ENCODE assay signal across 9 cellular contexts in the genomic region with DNA sequence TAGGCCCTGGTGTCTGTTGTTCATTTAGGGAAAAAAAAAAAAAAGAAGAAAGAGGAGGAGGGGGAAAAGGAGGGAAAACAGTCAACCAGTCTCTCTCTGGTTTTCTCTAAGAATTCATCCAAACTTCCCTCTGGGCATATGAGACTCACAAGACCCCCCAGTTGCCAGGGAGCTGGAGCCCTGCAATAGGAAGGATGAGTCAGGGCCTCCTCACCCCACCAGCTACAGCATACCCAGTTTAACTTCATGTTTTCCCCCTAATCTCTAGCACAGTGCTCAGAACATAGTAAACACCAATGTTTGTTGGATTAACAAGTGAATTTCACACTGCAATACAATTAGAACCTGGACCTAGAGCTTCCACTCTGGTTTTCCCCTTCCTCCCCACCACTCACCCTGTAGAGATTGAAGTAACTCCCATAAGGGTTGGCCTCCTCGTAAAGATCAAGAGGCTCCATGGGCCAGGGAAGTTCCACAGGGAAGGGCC. TPM values are rescaled to one million over a fixed set of nuclear protein-coding genes. Genes with fewer than 3 reads are reported as not detected.
DNase-seq lines count a peak whose midpoint lies in the region; ATAC-seq, FAIRE-seq and TF ChIP-seq lines count a peak whose summit lies in the region.
"Had no signal": no experiment of that assay in that cellular context is flagged by ENCODE, and none has a peak within 500 bp of the region (broad histone marks: within the 10 kb centered on the region; RNA-seq: fewer than 3 reads in every experiment).

No MANE protein-coding gene starts in this region.

- no peak overlapping the region for H2BK120ac ChIP-seq in mesendoderm (ENCODE audit: low read depth, low read length)

- H3K36me3 ChIP-seq in GM12878 (ENCODE audit: control insufficient read depth in 2 of 2, insufficient read depth in 2 of 2, low read length in 1 of 2) (no peaks in the 10 kb centered on the region), mesendoderm (ENCODE audit: control insufficient read depth, insufficient read depth, low read length) (no peaks in the 10 kb centered on the region), MG63 (no peaks in the 10 kb centered on the region)

- peaks cover 40% of the 10 kb centered on the region for H3K79me2 ChIP-seq in GM12878 (ENCODE audit: control insufficient read depth, insufficient read depth, low read length)
- peaks cover 73% of the 10 kb centered on the region for H3K79me2 ChIP-seq in mesendoderm (ENCODE audit: control insufficient read depth, insufficient read depth, low read length)

- H3K79me1 ChIP-seq in mesendoderm (ENCODE audit: low read length) = peaks cover 12% of the 10 kb centered on the region

- no peak overlapping the region for H4K8ac ChIP-seq in mesendoderm (ENCODE audit: low read depth, low read length)

- no peaks in the 10 kb centered on the region for H4K20me1 ChIP-seq in GM12878 (ENCODE audit: control insufficient read depth, insufficient read depth)

- H3K27me3 Mint-ChIP-seq in glutamatergic neuron (ENCODE audit: unreplicated experiment) = peaks cover 2% of the 10 kb centered on the region

- POLR2A ChIA-PET in GM12878 (lab: Charles Lee) = interaction anchor here (0.5 to 6.2 kb wide), 13 partner anchors 9 to 357 kb away, joined by 3 to 31 read pairs (median 5); a partner anchor contains a TSS

- TF ChIP-seq EP300 in GM12878 (IDR thresholded peaks at IDR 0.05; ENCODE audit: borderline replicate concordance in 1 of 2, control insufficient read depth in 1 of 2, low read depth in 2 of 2, low read length in 2 of 2) = no peak; a peak in 1 of 4 replicates

- H2AK5ac ChIP-seq in mesendoderm (ENCODE audit: low read length) = no peak overlapping the region

- H2AFZ ChIP-seq in GM12878 (ENCODE audit: control insufficient read depth, low read depth, low read length) = peak overlapping the region; percentile 83

- DNase-seq in GM12864 (ENCODE audit: low read depth) (no peak), GM12878 (ENCODE audit: low read depth, low spot score) (no peak), mesendoderm (no peak), MG63 (no peak), glutamatergic neuron (no peak)
- DNase-seq in activated CD4-positive, CD25-positive, alpha-beta regulatory T cell treated with anti-CD3 and anti-CD28 coated beads, Interleukin-2, amount 50 U/mL, for 72 hours = no peak

- H3K4me1 ChIP-seq in GM12878 (ENCODE audit: control insufficient read depth, insufficient read depth, low read length) (peaks cover 22% of the 10 kb centered on the region), mesendoderm (ENCODE audit: control insufficient read depth, low read depth, low read length) (peaks cover 12% of the 10 kb centered on the region)

- H3K9ac ChIP-seq in GM12878 (ENCODE audit: control insufficient read depth, insufficient read depth, low read length) (peak overlapping the region; percentile 69), mesendoderm (ENCODE audit: low read length) (peak overlapping the region; percentile 7)

- WGBS in GM12878 (ENCODE audit: insufficient coverage, insufficient replicate concordance, low lambda C conversion rate, missing lambda C conversion rate) = 0% methylated on average over 1 of the region's 1 CpG
- no CpG with 5 or more reads among the region's 1 CpG for WGBS in mesendoderm (ENCODE audit: extremely low coverage, insufficient coverage, low lambda C conversion rate)

- TSS peak; percentile 57 for BruUV-seq in GM12878 (replicated peaks; lab: Mats Ljungman, UMichigan)

- FAIRE-seq in GM12878 (lab: Jason Lieb, UNC) = no peak

- no peak overlapping the region for H3K18ac ChIP-seq in mesendoderm (ENCODE audit: low read length)

- SMC1A ChIA-PET in GM12878 (lab: Charles Lee; ENCODE audit: uncharacterized antibody, unreplicated experiment) = interaction anchor here (0.7 to 6.6 kb wide), 16 partner anchors 8 to 223 kb away, joined by 3 to 34 read pairs (median 4); a partner anchor contains a TSS

- H3K4me3 Mint-ChIP-seq in glutamatergic neuron (ENCODE audit: unreplicated experiment) = no peak overlapping the region

- no peaks in the 10 kb centered on the region for H3K9me3 ChIP-seq in GM12878 (replicated peaks; ENCODE audit: control insufficient read depth, insufficient read depth, low read length)
- H3K9me3 ChIP-seq in MG63 = no peaks in the 10 kb centered on the region

- H3K4me2 ChIP-seq in GM12878 (ENCODE audit: control insufficient read depth, insufficient read depth) (peak overlapping the region; percentile 82), mesendoderm (ENCODE audit: low read length) (no peak overlapping the region)

- peak overlapping the region; percentile 40 for H3K4me3 ChIP-seq in GM12864 (ENCODE audit: low read depth, low read length)
- H3K4me3 ChIP-seq in GM12878 = peak overlapping the region; percentile 65
- H3K4me3 ChIP-seq in mesendoderm (ENCODE audit: low read length) = no peak overlapping the region
- no peak overlapping the region for H3K4me3 ChIP-seq in MG63

- no peak for TF ChIP-seq RAD21 in GM12878 (IDR thresholded peaks at IDR 0.05; ENCODE audit: insufficient read depth, low read depth, low read length)

- H3K27ac ChIP-seq in GM12878 (ENCODE audit: control insufficient read depth, insufficient read depth) = peak overlapping the region; percentile 97
- no peak overlapping the region for H3K27ac ChIP-seq in mesendoderm (ENCODE audit: low read depth, low read length)

- in situ Hi-C loops in GM12878 (cut with MboI) = no loop called here

- no peak overlapping the region for H3K23ac ChIP-seq in mesendoderm (ENCODE audit: low read length)

- H3K56ac ChIP-seq in mesendoderm (ENCODE audit: low read length) = peak overlapping the region; percentile 53

- RAD21 ChIA-PET in GM12878 (lab: Charles Lee; ENCODE audit: unreplicated experiment) = interaction anchor here (0.5 to 2.7 kb wide), 10 partner anchors 16 to 153 kb away, joined by 3 to 14 read pairs (median 6); a partner anchor contains a TSS

- no peak for TF ChIP-seq CTCF in GM12864 (IDR thresholded peaks at IDR 0.05; ENCODE audit: low read depth, low read length, missing control alignments)
- no peak for TF ChIP-seq CTCF in GM12878 (IDR thresholded peaks at IDR 0.05 in 2 of 3, conservative IDR thresholded peaks at IDR 0.05 in 1 of 3; ENCODE audit: control insufficient read depth in 2 of 3, extremely low read depth in 1 of 3, insufficient read depth in 1 of 3, low read depth in 3 of 3, low read length in 3 of 3)
- TF ChIP-seq CTCF in glutamatergic neuron (IDR thresholded peaks at IDR 0.05; ENCODE audit: partially characterized antibody, unreplicated experiment) = no peak

- H2BK5ac ChIP-seq in mesendoderm (ENCODE audit: low read length) = no peak overlapping the region

- ATAC-seq in HG03558 (IDR thresholded peaks at IDR 0.05; ENCODE audit: extremely low read depth, unreplicated experiment) = peak; percentile 14
- ATAC-seq in GM12878 = no peak
- ATAC-seq in GM21447 (IDR thresholded peaks at IDR 0.05; ENCODE audit: unreplicated experiment) = no peak

- H3K36me3 Mint-ChIP-seq in glutamatergic neuron (ENCODE audit: unreplicated experiment) = no peaks in the 10 kb centered on the region

- H3K4me1 Mint-ChIP-seq in glutamatergic neuron (ENCODE audit: low read depth, unreplicated experiment) = peaks cover 11% of the 10 kb centered on the region

- TF ChIP-seq POLR2A in GM12878 (IDR thresholded peaks at IDR 0.05; ENCODE audit: low read depth, low read length) = no peak

- H4K5ac ChIP-seq in mesendoderm (ENCODE audit: low read length) = no peak overlapping the region

- H3K27me3 ChIP-seq in GM12878 (replicated peaks in 1 of 2; ENCODE audit: control insufficient read depth in 2 of 2, insufficient read depth in 2 of 2, low read length in 1 of 2) (no peaks in the 10 kb centered on the region), mesendoderm (ENCODE audit: insufficient read depth, low read length, poor library complexity) (no peaks in the 10 kb centered on the region), MG63 (no peaks in the 10 kb centered on the region)

- CTCF ChIA-PET in GM12878 (lab: Yijun Ruan, JAX) = interaction anchor here (0.7 to 3.0 kb wide), 14 partner anchors 15 to 127 kb away, joined by 3 to 15 read pairs (median 4); a partner anchor contains a TSS

- no peak overlapping the region for H3K27ac Mint-ChIP-seq in glutamatergic neuron (ENCODE audit: unreplicated experiment)

- no peak overlapping the region for H3K4ac ChIP-seq in mesendoderm (ENCODE audit: low read depth, low read length)

- H3K9me3 Mint-ChIP-seq in glutamatergic neuron (ENCODE audit: unreplicated experiment) = no peaks in the 10 kb centered on the region

- intact Hi-C loops in GM12878 (cut with micrococcal nuclease; ENCODE audit: unreplicated experiment) = loop anchor here (1.0 to 2.0 kb wide), 2 partner anchors 33 to 56 kb away; a partner anchor contains a TSS

- H2BK15ac ChIP-seq in mesendoderm (replicated peaks; ENCODE audit: low read depth) = no peak overlapping the region

RNA-seq across cellular contexts. Expression of a gene that starts 7.8 kb away (rescaled TPM):
- total RNA-seq in GM12878 (2013; cell fraction: nucleolus; rRNA removed) = 90.7 and 115 TPM in 2 replicates
- total RNA-seq in GM12878 (2014; rRNA removed) (23.7 and 33.2 TPM in 2 replicates), GM12878 (2014; rRNA removed; fragmentation: Illumina TruSeq; extraction: Trizol) (29.5 and 31.9 TPM in 2 replicates), GM12878 (2021) (29.8 and 33.2 TPM in 2 replicates), glutamatergic neuron (ENCODE audit: unreplicated experiment) (7.7 TPM)
- 18.2 TPM for polyA plus RNA-seq in GM12878 (2011; ENCODE audit: low read depth)
- polyA plus RNA-seq in GM12878 (2011; rRNA removed) (51.8 and 80.9 TPM in 2 replicates), GM12878 (2014; fragmentation: Illumina TruSeq; extraction: Trizol) (54.5 and 71.7 TPM in 2 replicates), GM12878 (2014; fragmentation: Nextera tagmentation; extraction: Ambion mirVana) (10 to 100 TPM; 15.3 TPM), GM12878 (2014; rRNA removed) (21.0 and 23.4 TPM in 2 replicates), GM12878 (2016; fragmentation: Nextera tagmentation; extraction: Ambion mirVana) (10 to 100 TPM; 21.3 to 24.9 TPM)
- polyA plus RNA-seq in GM12878 (2011; cell fraction: cytosol; rRNA removed) = 63.3 and 86.3 TPM in 2 replicates
- 29.5 and 52.8 TPM in 2 replicates for polyA plus RNA-seq in GM12878 (2011; cell fraction: nucleus; rRNA removed)
- polyA plus RNA-seq in GM12878 (2012) = 27.6 and 42.8 TPM in 2 replicates
- 82.5 and 112 TPM in 2 replicates for polyA minus RNA-seq in GM12878 (2011; rRNA and poly(A)+ RNA removed)
- 13.3 and 16.4 TPM in 2 replicates for polyA minus RNA-seq in GM12878 (2011; cell fraction: cytosol; rRNA and poly(A)+ RNA removed)
- polyA minus RNA-seq in GM12878 (2011; cell fraction: nucleus; rRNA and poly(A)+ RNA removed) = 10.6 and 12.9 TPM in 2 replicates
- polyA plus RNA-seq in mesendoderm (2013, experiment 1 of 2) = 63.1 TPM
- 57.9 TPM for polyA plus RNA-seq in mesendoderm (2013, experiment 2 of 2)
- total RNA-seq in MG63 (2014; rRNA removed; shearing (Covaris generic); ENCODE audit: low replicate concordance) = 0.22 and 1.7 TPM in 2 replicates

RNA-seq across cellular contexts. Expression of a gene that starts 25.6 kb away (rescaled TPM):
- 26.3 and 40.4 TPM in 2 replicates for total RNA-seq in GM12878 (2013; cell fraction: nucleolus; rRNA removed)
- total RNA-seq in GM12878 (2014; rRNA removed) (72.2 and 72.7 TPM in 2 replicates), GM12878 (2014; rRNA removed; fragmentation: Illumina TruSeq; extraction: Trizol) (37.6 and 38.4 TPM in 2 replicates), GM12878 (2021) (43.2 and 49.0 TPM in 2 replicates), glutamatergic neuron (ENCODE audit: unreplicated experiment) (24.2 TPM)
- polyA plus RNA-seq in GM12878 (2011; ENCODE audit: low read depth) = 21.8 TPM
- polyA plus RNA-seq in GM12878 (2011; rRNA removed) (65.8 and 82.6 TPM in 2 replicates), GM12878 (2014; fragmentation: Illumina TruSeq; extraction: Trizol) (14.5 and 33.3 TPM in 2 replicates), GM12878 (2014; fragmentation: Nextera tagmentation; extraction: Ambion mirVana) (100 to 1,000 TPM; 102 to 145 TPM), GM12878 (2014; rRNA removed) (96.1 and 99.1 TPM in 2 replicates), GM12878 (2016; fragmentation: Nextera tagmentation; extraction: Ambion mirVana) (100 to 1,000 TPM; 100 to 118 TPM)
- polyA plus RNA-seq in GM12878 (2011; cell fraction: cytosol; rRNA removed) = 125 and 132 TPM in 2 replicates
- 76.3 and 99.1 TPM in 2 replicates for polyA plus RNA-seq in GM12878 (2011; cell fraction: nucleus; rRNA removed)
- 64.2 and 75.4 TPM in 2 replicates for polyA plus RNA-seq in GM12878 (2012)
- 6.6 and 20.1 TPM in 2 replicates for polyA minus RNA-seq in GM12878 (2011; rRNA and poly(A)+ RNA removed)
- 6.7 and 9.0 TPM in 2 replicates for polyA minus RNA-seq in GM12878 (2011; cell fraction: cytosol; rRNA and poly(A)+ RNA removed)
- polyA minus RNA-seq in GM12878 (2011; cell fraction: nucleus; rRNA and poly(A)+ RNA removed) = 13.1 and 18.8 TPM in 2 replicates
- 58.3 TPM for polyA plus RNA-seq in mesendoderm (2013, experiment 1 of 2)
- 59.3 TPM for polyA plus RNA-seq in mesendoderm (2013, experiment 2 of 2)
- total RNA-seq in MG63 (2014; rRNA removed; shearing (Covaris generic); ENCODE audit: low replicate concordance) = not detected in 2 replicates

RNA-seq across cellular contexts. Expression of a gene that starts 32.6 kb away (rescaled TPM):
- 32.1 and 38.7 TPM in 2 replicates for total RNA-seq in GM12878 (2013; cell fraction: nucleolus; rRNA removed)
- total RNA-seq in GM12878 (2014; rRNA removed) (90.2 and 92.1 TPM in 2 replicates), GM12878 (2014; rRNA removed; fragmentation: Illumina TruSeq; extraction: Trizol) (61.4 and 65.1 TPM in 2 replicates), GM12878 (2021) (60.3 and 65.8 TPM in 2 replicates), glutamatergic neuron (ENCODE audit: unreplicated experiment) (158 TPM)
- polyA plus RNA-seq in GM12878 (2011; ENCODE audit: low read depth) = 54.0 TPM
- polyA plus RNA-seq in GM12878 (2011; rRNA removed) (33.8 and 46.0 TPM in 2 replicates), GM12878 (2014; fragmentation: Illumina TruSeq; extraction: Trizol) (50.5 and 60.9 TPM in 2 replicates), GM12878 (2014; fragmentation: Nextera tagmentation; extraction: Ambion mirVana) (10 to 100 TPM in 1 of 2 experiments, 1 to 10 TPM in 1; 9.4 to 26.3 TPM), GM12878 (2014; rRNA removed) (72.6 and 72.8 TPM in 2 replicates), GM12878 (2016; fragmentation: Nextera tagmentation; extraction: Ambion mirVana) (10 to 100 TPM; 11.5 to 23.1 TPM)
- 55.7 and 71.7 TPM in 2 replicates for polyA plus RNA-seq in GM12878 (2011; cell fraction: cytosol; rRNA removed)
- polyA plus RNA-seq in GM12878 (2011; cell fraction: nucleus; rRNA removed) = 153 and 160 TPM in 2 replicates
- polyA plus RNA-seq in GM12878 (2012) = 42.5 and 67.5 TPM in 2 replicates
- polyA minus RNA-seq in GM12878 (2011; rRNA and poly(A)+ RNA removed) = 149 and 171 TPM in 2 replicates
- 31.5 and 32.7 TPM in 2 replicates for polyA minus RNA-seq in GM12878 (2011; cell fraction: cytosol; rRNA and poly(A)+ RNA removed)
- 24.2 and 34.1 TPM in 2 replicates for polyA minus RNA-seq in GM12878 (2011; cell fraction: nucleus; rRNA and poly(A)+ RNA removed)
- polyA plus RNA-seq in mesendoderm (2013, experiment 1 of 2) = 37.0 TPM
- polyA plus RNA-seq in mesendoderm (2013, experiment 2 of 2) = 34.5 TPM
- total RNA-seq in MG63 (2014; rRNA removed; shearing (Covaris generic); ENCODE audit: low replicate concordance) = 102 and 103 TPM in 2 replicates

RNA-seq across cellular contexts. Expression of a gene that starts 56.5 kb away (rescaled TPM):
- total RNA-seq in GM12878 (2013; cell fraction: nucleolus; rRNA removed) = 49.9 and 52.0 TPM in 2 replicates
- 64.8 and 72.0 TPM in 2 replicates for total RNA-seq in GM12878 (2014; rRNA removed)
- total RNA-seq in GM12878 (2014; rRNA removed; fragmentation: Illumina TruSeq; extraction: Trizol) = 78.5 and 78.9 TPM in 2 replicates
- total RNA-seq in GM12878 (2021) = 136 and 143 TPM in 2 replicates
- 51.5 TPM for polyA plus RNA-seq in GM12878 (2011; ENCODE audit: low read depth)
- 68.3 and 90.2 TPM in 2 replicates for polyA plus RNA-seq in GM12878 (2011; rRNA removed)
- polyA plus RNA-seq in GM12878 (2011; cell fraction: cytosol; rRNA removed) = 120 and 128 TPM in 2 replicates
- 83.8 and 88.7 TPM in 2 replicates for polyA plus RNA-seq in GM12878 (2011; cell fraction: nucleus; rRNA removed)
- polyA plus RNA-seq in GM12878 (2012) = 86.4 and 90.3 TPM in 2 replicates
- polyA plus RNA-seq in GM12878 (2014; fragmentation: Illumina TruSeq; extraction: Trizol) = 74.3 and 94.1 TPM in 2 replicates
- 10 to 100 TPM; 12.9 to 20.9 TPM for polyA plus RNA-seq in GM12878 (2014; fragmentation: Nextera tagmentation; extraction: Ambion mirVana)
- 81.9 and 86.9 TPM in 2 replicates for polyA plus RNA-seq in GM12878 (2014; rRNA removed)
- 10 to 100 TPM; 64.1 to 74.0 TPM for polyA plus RNA-seq in GM12878 (2016; fragmentation: Nextera tagmentation; extraction: Ambion mirVana)
- 65.2 and 132 TPM in 2 replicates for polyA minus RNA-seq in GM12878 (2011; rRNA and poly(A)+ RNA removed)
- 46.4 and 49.8 TPM in 2 replicates for polyA minus RNA-seq in GM12878 (2011; cell fraction: cytosol; rRNA and poly(A)+ RNA removed)
- polyA minus RNA-seq in GM12878 (2011; cell fraction: nucleus; rRNA and poly(A)+ RNA removed) = 23.0 and 35.9 TPM in 2 replicates
- polyA plus RNA-seq in mesendoderm (2013, experiment 1 of 2) = 0.56 TPM
- 0.55 TPM for polyA plus RNA-seq in mesendoderm (2013, experiment 2 of 2)
- not detected in 2 replicates for total RNA-seq in MG63 (2014; rRNA removed; shearing (Covaris generic); ENCODE audit: low replicate concordance)
- total RNA-seq in glutamatergic neuron (ENCODE audit: unreplicated experiment) = not detected
- total RNA-seq: LHCN-M2 had no signal

RNA-seq across cellular contexts. Expression of a gene that starts 58.5 kb away (rescaled TPM):
- total RNA-seq in GM12878 (2013; cell fraction: nucleolus; rRNA removed) = not detected in 2 replicates
- total RNA-seq in GM12878 (2014; rRNA removed) (not detected in 2 replicates), GM12878 (2014; rRNA removed; fragmentation: Illumina TruSeq; extraction: Trizol) (not detected in 2 replicates), GM12878 (2021) (not detected in 2 replicates), glutamatergic neuron (ENCODE audit: unreplicated experiment) (not detected)
- not detected for polyA plus RNA-seq in GM12878 (2011; ENCODE audit: low read depth)
- polyA plus RNA-seq in GM12878 (2011; rRNA removed) (0.07 TPM in 1 of 2 replicates, not detected in the other), GM12878 (2014; fragmentation: Illumina TruSeq; extraction: Trizol) (not detected in 2 replicates), GM12878 (2014; fragmentation: Nextera tagmentation; extraction: Ambion mirVana) (not detected), GM12878 (2014; rRNA removed) (not detected in 2 replicates), GM12878 (2016; fragmentation: Nextera tagmentation; extraction: Ambion mirVana) (not detected)
- 0.10 TPM in 1 of 2 replicates, not detected in the other for polyA plus RNA-seq in GM12878 (2011; cell fraction: cytosol; rRNA removed)
- polyA plus RNA-seq in GM12878 (2011; cell fraction: nucleus; rRNA removed) = 0.12 and 0.18 TPM in 2 replicates
- polyA plus RNA-seq in GM12878 (2012) = not detected in 2 replicates
- polyA minus RNA-seq in GM12878 (2011; rRNA and poly(A)+ RNA removed) = not detected in 2 replicates
- not detected in 2 replicates for polyA minus RNA-seq in GM12878 (2011; cell fraction: cytosol; rRNA and poly(A)+ RNA removed)
- polyA minus RNA-seq in GM12878 (2011; cell fraction: nucleus; rRNA and poly(A)+ RNA removed) = not detected in 2 replicates
- polyA plus RNA-seq in mesendoderm (2013, experiment 1 of 2) = 2.1 TPM
- 2.5 TPM for polyA plus RNA-seq in mesendoderm (2013, experiment 2 of 2)
- total RNA-seq in MG63 (2014; rRNA removed; shearing (Covaris generic); ENCODE audit: low replicate concordance) = not detected in 2 replicates
- total RNA-seq: LHCN-M2 had no signal

Comparison
In these comparisons a context has a peak if more than half of its experiments do, and no peak if none do; other contexts are left out.
1. H3K4me3 ChIP-seq: peak in GM12864 (single experiment) and GM12878 (single experiment); none in mesendoderm (single experiment) and MG63 (single experiment).
2. RNA of a gene that starts 25.6 kb away (total RNA-seq): 26.3 to 72.7 TPM in GM12878 and 24.2 TPM in glutamatergic neuron (single experiment); not detected in MG63; every median in the first group is over 10 times any median in the second.